26 cellular contexts compared by ENCODE assay signal in genomic region chr13:40341086-40341471, GRCh38.
DNase-seq lines count a peak whose midpoint lies in the region; ATAC-seq and TF ChIP-seq lines count a peak whose summit lies in the region.
"Had no signal": no experiment of that assay in that cellular context is flagged by ENCODE, and none has a peak within 500 bp of the region (broad histone marks: within the 10 kb centered on the region; RNA-seq: fewer than 3 reads in every experiment).

No MANE protein-coding gene starts in this region.

- intact Hi-C loops in gastrocnemius medialis (cut with DNase I; ENCODE audit: low total_unique reads) = loop anchor here (2.0 to 5.0 kb wide), 2 partner anchors 270 to 906 kb away; no protein-coding TSS in a partner anchor

- H2BK5ac ChIP-seq in mesendoderm (ENCODE audit: low read length) = no peak overlapping the region

- TF ChIP-seq POLR2A in gastrocnemius medialis (IDR thresholded peaks at IDR 0.05) = no peak

- H4K8ac ChIP-seq in mesendoderm (ENCODE audit: low read depth, low read length) = no peak overlapping the region

- H3K9me3 ChIP-seq in HUES64 (ENCODE audit: insufficient read depth, low read depth, low read length) (no peaks in the 10 kb centered on the region), ectodermal cell (ENCODE audit: control insufficient read depth, low read length) (no peaks in the 10 kb centered on the region), gastrocnemius medialis (no peaks in the 10 kb centered on the region)
- H3K9me3 ChIP-seq: HAP-1, prostate gland had no signal

- peaks cover 39% of the 10 kb centered on the region for H3K4me1 ChIP-seq in HUES64 (ENCODE audit: insufficient read depth, low read length)
- peaks cover 32% of the 10 kb centered on the region for H3K4me1 ChIP-seq in ectodermal cell (ENCODE audit: control insufficient read depth, insufficient read depth, low read length)
- peaks cover 12% of the 10 kb centered on the region for H3K4me1 ChIP-seq in mesendoderm (ENCODE audit: control insufficient read depth, low read depth, low read length)
- peaks cover 52 to 57% of the 10 kb centered on the region in 2 donors for H3K4me1 ChIP-seq in gastrocnemius medialis
- H3K4me1 ChIP-seq: prostate gland had no signal

- H3K79me2 ChIP-seq in mesendoderm (ENCODE audit: control insufficient read depth, insufficient read depth, low read length) = no peaks in the 10 kb centered on the region

- H3K9me3 Mint-ChIP-seq in progenitor cell of endocrine pancreas (ENCODE audit: low read depth) = no peaks in the 10 kb centered on the region
- H3K9me3 Mint-ChIP-seq: stimulated activated effector memory CD8-positive, alpha-beta T cell treated with anti-CD3 and anti-CD28 coated beads, Interleukin-12 subunit alpha, Interleukin-12 subunit beta, amount 100 ng/mL, for 72 hours had no signal

- no peak overlapping the region for H3K4me3 Mint-ChIP-seq in progenitor cell of endocrine pancreas (ENCODE audit: low read depth)
- H3K4me3 Mint-ChIP-seq: activated T-cell treated with anti-CD3 and anti-CD28 coated beads, Interleukin-2, amount 50 U/mL, for 72 hours; stimulated activated effector memory CD8-positive, alpha-beta T cell treated with anti-CD3 and anti-CD28 coated beads, Interleukin-12 subunit alpha, Interleukin-12 subunit beta, amount 100 ng/mL, for 72 hours had no signal

- H3K36me3 Mint-ChIP-seq in progenitor cell of endocrine pancreas (ENCODE audit: insufficient read depth) = no peaks in the 10 kb centered on the region
- H3K36me3 Mint-ChIP-seq: stimulated activated effector memory CD8-positive, alpha-beta T cell treated with anti-CD3 and anti-CD28 coated beads, Interleukin-12 subunit alpha, Interleukin-12 subunit beta, amount 100 ng/mL, for 72 hours had no signal

- DNase-seq in mesendoderm (peak; percentile 65), gastrocnemius medialis (no peak), progenitor cell of endocrine pancreas (ENCODE audit: low spot score, unreplicated experiment) (no peak), kidney glomerular epithelial cell (lab: John Stamatoyannopoulos, UW) (no peak)
- DNase-seq: activated naive CD4-positive, alpha-beta T cell treated with anti-CD3 and anti-CD28 coated beads, Interleukin-2, amount 50 U/mL, for 16 hours; activated T-cell treated with anti-CD3 and anti-CD28 coated beads, Interleukin-2, amount 50 U/mL, for 72 hours; aorta; cerebellar nuclear complex; DMS153; effector CD8-positive, alpha-beta T cell; GF-D8; Kasumi-1; midbrain; NCI-H1694; NCI-H2227 treated with DMSO at 0.1 percent for 48 hours; OCI-M1; Right ventricle myocardium superior; stimulated activated CD4-positive, alpha-beta T cell treated with anti-CD3 and anti-CD28 coated beads, Interleukin-1b, Interleukin-23, amount 100 ng/mL, for 48 hours; T-helper 1 cell had no signal

- no peak overlapping the region for H2BK15ac ChIP-seq in mesendoderm (replicated peaks; ENCODE audit: low read depth)

- H3K27me3 ChIP-seq in HUES64 (ENCODE audit: insufficient read depth, low read length) (peaks cover 13% of the 10 kb centered on the region; the same call in 1 of the 2 replicates), ectodermal cell (ENCODE audit: control insufficient read depth, insufficient read depth, low read length, poor library complexity, severe bottlenecking) (no peaks in the 10 kb centered on the region), mesendoderm (ENCODE audit: insufficient read depth, low read length, poor library complexity) (no peaks in the 10 kb centered on the region), gastrocnemius medialis (no peaks in the 10 kb centered on the region)

- no peak overlapping the region for H3K23ac ChIP-seq in mesendoderm (ENCODE audit: low read length)

- no peak overlapping the region for H2BK120ac ChIP-seq in mesendoderm (ENCODE audit: low read depth, low read length)

- H3K9ac ChIP-seq in HUES64 (ENCODE audit: low read depth, low read length) (peak overlapping the region; percentile 42; the same call in 1 of the 2 replicates), mesendoderm (ENCODE audit: low read length) (no peak overlapping the region)

- no peak for TF ChIP-seq CTCF in gastrocnemius medialis (IDR thresholded peaks at IDR 0.05 in 4 of 5, conservative IDR thresholded peaks at IDR 0.05 in 1 of 5)
- no peak for TF ChIP-seq CTCF in progenitor cell of endocrine pancreas (IDR thresholded peaks at IDR 0.05; ENCODE audit: unreplicated experiment)

- no peaks in the 10 kb centered on the region for H3K36me3 ChIP-seq in HUES64 (ENCODE audit: insufficient read depth, low read length)
- no peaks in the 10 kb centered on the region for H3K36me3 ChIP-seq in ectodermal cell (ENCODE audit: control insufficient read depth, insufficient read depth, low read length)
- no peaks in the 10 kb centered on the region for H3K36me3 ChIP-seq in mesendoderm (ENCODE audit: control insufficient read depth, insufficient read depth, low read length)
- H3K36me3 ChIP-seq in gastrocnemius medialis = no peaks in the 10 kb centered on the region
- H3K36me3 ChIP-seq: HAP-1, prostate gland had no signal

- H3K27ac Mint-ChIP-seq in progenitor cell of endocrine pancreas = no peak overlapping the region
- H3K27ac Mint-ChIP-seq: activated T-cell treated with anti-CD3 and anti-CD28 coated beads, Interleukin-2, amount 50 U/mL, for 72 hours; stimulated activated effector memory CD8-positive, alpha-beta T cell treated with anti-CD3 and anti-CD28 coated beads, Interleukin-12 subunit alpha, Interleukin-12 subunit beta, amount 100 ng/mL, for 72 hours had no signal

- ATAC-seq in gastrocnemius medialis = no peak
- ATAC-seq in GM21526 (IDR thresholded peaks at IDR 0.05; ENCODE audit: low FRiP score, unreplicated experiment) = no peak
- ATAC-seq in HG03521 (IDR thresholded peaks at IDR 0.05; ENCODE audit: unreplicated experiment) = no peak
- ATAC-seq: activated T-cell treated with anti-CD3 and anti-CD28 coated beads, Interleukin-2, amount 50 U/mL, for 72 hours; stimulated activated effector memory CD8-positive, alpha-beta T cell treated with anti-CD3 and anti-CD28 coated beads, Interleukin-12 subunit alpha, Interleukin-12 subunit beta, amount 100 ng/mL, for 72 hours had no signal

- WGBS in HUES64 = no CpG with 5 or more reads among the region's 1 CpG
- WGBS in ectodermal cell, 2 experiments = 100% methylated on average over 1 of the region's 1 CpG; no CpG with 5 or more reads in 1 of the 2 experiments
- no CpG with 5 or more reads among the region's 1 CpG for WGBS in mesendoderm (ENCODE audit: extremely low coverage, insufficient coverage, low lambda C conversion rate)

- H4K5ac ChIP-seq in mesendoderm (ENCODE audit: low read length) = no peak overlapping the region

- H3K4me2 ChIP-seq in mesendoderm (ENCODE audit: low read length) = no peak overlapping the region

- no peaks in the 10 kb centered on the region for H3K79me1 ChIP-seq in mesendoderm (ENCODE audit: low read length)

- peak overlapping the region; percentile 78 for H3K27ac ChIP-seq in HUES64 (ENCODE audit: low read depth, low read length)
- H3K27ac ChIP-seq in ectodermal cell (ENCODE audit: insufficient read depth, low read depth, low read length, poor library complexity, severe bottlenecking) = peak overlapping the region; percentile 92
- no peak overlapping the region for H3K27ac ChIP-seq in mesendoderm (ENCODE audit: low read depth, low read length)
- peak overlapping the region in 3 of 4 donors; percentile 1 to 94 (median 21) for H3K27ac ChIP-seq in gastrocnemius medialis
- H3K27ac ChIP-seq: prostate gland had no signal

- no peak overlapping the region for H3K56ac ChIP-seq in mesendoderm (ENCODE audit: low read length)

- no peak overlapping the region for H3K4ac ChIP-seq in mesendoderm (ENCODE audit: low read depth, low read length)

- H3K4me1 Mint-ChIP-seq in progenitor cell of endocrine pancreas (ENCODE audit: low read depth) = peaks cover 33% of the 10 kb centered on the region
- H3K4me1 Mint-ChIP-seq: stimulated activated effector memory CD8-positive, alpha-beta T cell treated with anti-CD3 and anti-CD28 coated beads, Interleukin-12 subunit alpha, Interleukin-12 subunit beta, amount 100 ng/mL, for 72 hours had no signal

- H3K18ac ChIP-seq in mesendoderm (ENCODE audit: low read length) = no peak overlapping the region

- in situ Hi-C loops in gastrocnemius medialis (cut with MboI; ENCODE audit: low sequenced_read_pairs in 4 of 4) = loop anchor here in 2 of 4 donors (10.0 kb wide), 2 partner anchors 106 to 116 kb away; no protein-coding TSS in a partner anchor

- H3K27me3 Mint-ChIP-seq in progenitor cell of endocrine pancreas = no peaks in the 10 kb centered on the region

- H3K4me3 ChIP-seq in HUES64 (ENCODE audit: low read length) (no peak overlapping the region; the same call in 1 of the 2 replicates), ectodermal cell (ENCODE audit: insufficient read depth, low read depth, low read length) (no peak overlapping the region), mesendoderm (ENCODE audit: low read length) (no peak overlapping the region), gastrocnemius medialis (no peak overlapping the region)
- H3K4me3 ChIP-seq: HAP-1, prostate gland had no signal

- H2AK5ac ChIP-seq in mesendoderm (ENCODE audit: low read length) = no peak overlapping the region
